Comparison of ENCODE assay signal across 8 cellular contexts in the genomic region with DNA sequence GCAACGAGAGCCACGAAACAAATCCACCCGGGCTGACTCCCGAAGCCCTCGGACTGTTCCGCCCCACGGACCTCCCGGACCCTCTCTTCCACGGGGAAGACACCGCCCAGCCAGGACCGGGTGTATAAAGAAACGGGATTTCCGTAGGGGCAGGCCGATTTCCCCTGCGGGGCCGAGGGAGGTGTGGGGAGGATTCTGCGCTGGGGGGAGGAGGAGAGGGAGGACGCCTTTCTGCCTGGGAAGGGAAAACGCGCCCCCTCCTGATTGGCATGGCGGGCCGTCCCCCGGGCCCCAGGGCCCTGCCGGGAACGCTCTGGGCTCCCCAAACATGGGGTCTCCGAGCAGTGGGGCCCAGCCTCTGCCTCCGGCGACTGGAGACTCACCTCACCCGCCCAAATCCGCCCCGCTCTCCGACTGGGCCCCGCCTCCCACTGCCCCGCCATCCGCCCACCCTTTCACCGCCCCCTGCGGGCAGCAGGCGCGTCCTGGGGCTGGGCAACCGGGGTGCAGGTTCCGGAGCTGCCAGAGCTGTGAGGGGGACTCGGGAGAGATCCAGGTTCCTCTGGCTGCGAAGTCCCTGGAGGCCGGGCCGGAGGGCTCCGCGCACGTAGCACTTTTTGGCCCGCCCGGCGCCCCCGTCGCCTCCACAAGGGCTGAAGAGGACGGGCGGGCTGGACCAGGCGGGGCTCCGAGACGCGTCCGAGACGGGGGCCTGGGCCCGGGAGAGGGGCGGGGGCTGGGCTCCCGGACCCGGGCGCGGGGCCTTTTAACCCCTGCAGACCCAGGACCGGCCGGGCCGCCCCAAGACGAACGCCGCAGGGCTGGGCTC. TPM values are rescaled to one million over a fixed set of nuclear protein-coding genes. Genes with fewer than 3 reads are reported as not detected.
DNase-seq lines count a peak whose midpoint lies in the region; ATAC-seq and TF ChIP-seq lines count a peak whose summit lies in the region.

No MANE protein-coding gene starts in this region.

- H3K36me3 ChIP-seq in neuron (ENCODE audit: insufficient read depth, low read length): peaks cover 26% of the 10 kb centered on the region
- peaks cover 0 to 4% of the 10 kb centered on the region in 2 donors for H3K36me3 ChIP-seq in thyroid gland

- intact Hi-C loops in thyroid gland (cut with DNase I): no loop called here

- peaks cover 6% of the 10 kb centered on the region for H3K9me3 ChIP-seq in neuron (ENCODE audit: low read length)
- H3K9me3 ChIP-seq in thyroid gland: no peaks in the 10 kb centered on the region

- peak; percentile 39 to 89 (median 89) for DNase-seq in NCI-H1417 (lab: John Stamatoyannopoulos, UW)
- no peak for DNase-seq in NCI-H1417 treated with DMSO at 0.1 percent for 48 hours (lab: John Stamatoyannopoulos, UW)
- DNase-seq in NCI-H2171 treated with DMSO at 0.1 percent for 48 hours (lab: John Stamatoyannopoulos, UW): peak; percentile 77
- peak; percentile 74 to 81 for DNase-seq in activated T-cell treated with anti-CD3 and anti-CD28 coated beads, Interleukin-2, amount 50 U/mL, for 48 hours
- no peak for DNase-seq in fibroblast of mammary gland (ENCODE audit: low read depth)
- DNase-seq in thyroid gland: peak; percentile 47 to 72

- peak overlapping the region; percentile 85 to 95 (median 92) for H3K27ac ChIP-seq in thyroid gland

- ATAC-seq in HG02763 (IDR thresholded peaks at IDR 0.05; ENCODE audit: unreplicated experiment): peak; percentile 43

- H3K27me3 ChIP-seq in neuron (ENCODE audit: insufficient read depth, low read length) (no peaks in the 10 kb centered on the region), thyroid gland (no peaks in the 10 kb centered on the region)

- H2AFZ ChIP-seq in neuron (ENCODE audit: low read depth, low read length): peak overlapping the region; percentile 75

- no peak for TF ChIP-seq POLR2A in thyroid gland (IDR thresholded peaks at IDR 0.05)

- no peak for TF ChIP-seq CTCF in fibroblast of mammary gland (conservative IDR thresholded peaks at IDR 0.05; ENCODE audit: control insufficient read depth, insufficient read depth, low read depth, low read length)
- peak in 1 of 6 experiments; percentile 5 for TF ChIP-seq CTCF in thyroid gland (IDR thresholded peaks at IDR 0.05)

- H3K4me3 ChIP-seq in fibroblast of mammary gland (ENCODE audit: control insufficient read depth, low read depth, low read length): peak overlapping the region; percentile 52
- H3K4me3 ChIP-seq in neuron (ENCODE audit: low read length): peak overlapping the region; percentile 98
- peak overlapping the region; percentile 43 to 94 (median 53) for H3K4me3 ChIP-seq in thyroid gland (replicated peaks in 1 of 3)

- WGBS in thyroid gland, 2 donors: 0 to 1% methylated on average over 16 to 23 of the region's 73 CpGs

- peaks cover 17% of the 10 kb centered on the region for H3K4me1 ChIP-seq in neuron (ENCODE audit: insufficient read depth, low read length)
- peaks cover 23 to 25% of the 10 kb centered on the region in 2 donors for H3K4me1 ChIP-seq in thyroid gland

RNA-seq across cellular contexts. Expression of gene PPDPF, which starts 0.6 kb away (rescaled TPM):
- total RNA-seq in thyroid gland: 100 to 1,000 TPM in 3 of 4 donors, 10 to 100 TPM in 1; 82.0 to 226 (median 146) TPM

RNA-seq across cellular contexts. Expression of gene PTK6, which starts 17.2 kb away (rescaled TPM):
- total RNA-seq in thyroid gland: under 1 TPM in 1 of 4 donors, not detected in 3; 0.11 TPM

RNA-seq across cellular contexts. Expression of gene EEF1A2, which starts 21.1 kb away (rescaled TPM):
- 1 to 10 TPM in 3 of 4 donors, under 1 TPM in 1; 0.22 to 2.0 (median 1.3) TPM for total RNA-seq in thyroid gland

RNA-seq across cellular contexts. Expression of gene SRMS, which starts 27.6 kb away (rescaled TPM):
- total RNA-seq in thyroid gland: not detected

RNA-seq across cellular contexts. Expression of gene FNDC11, which starts 34.0 kb away (rescaled TPM):
- total RNA-seq in thyroid gland: under 1 TPM in 3 of 4 donors, not detected in 1; 0.39 to 0.89 (median 0.40) TPM

Comparison
In these comparisons a context has a peak if more than half of its experiments do, and no peak if none do; other contexts are left out.
1. DNase-seq: peak in NCI-H1417 (3 of 3), NCI-H2171 treated with DMSO at 0.1 percent for 48 hours (single experiment), activated T-cell treated with anti-CD3 and anti-CD28 coated beads, Interleukin-2, amount 50 U/mL, for 48 hours (2 of 2) and thyroid gland (2 of 2); none in NCI-H1417 treated with DMSO at 0.1 percent for 48 hours (single experiment) and fibroblast of mammary gland (single experiment).
2. Peak in every context shown above with its lines, with median percentiles within 50 percentile points of each other: H3K4me3 ChIP-seq.